Comparison of ENCODE assay signal across 12 cellular contexts in the genomic region with DNA sequence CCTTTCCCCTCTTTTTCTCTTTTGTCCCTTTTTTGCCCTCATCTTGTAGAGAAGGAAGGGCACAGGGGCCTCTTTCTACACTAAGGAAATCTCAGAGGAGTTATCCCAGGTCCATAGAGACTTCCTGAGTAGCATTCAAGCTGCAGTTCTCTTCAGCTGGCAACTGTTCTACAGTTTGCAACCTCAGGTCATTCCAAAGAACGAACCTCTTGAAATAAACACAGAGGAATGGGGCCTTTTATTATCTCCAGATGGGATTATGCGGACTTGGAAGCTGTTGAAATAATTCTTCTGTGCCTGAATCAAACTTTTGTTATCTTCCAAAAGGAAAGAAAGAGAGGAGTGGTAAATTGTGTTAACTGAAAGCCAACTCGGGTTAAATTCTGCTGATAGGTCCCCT. TPM values are rescaled to one million over a fixed set of nuclear protein-coding genes. Genes with fewer than 3 reads are reported as not detected.
DNase-seq lines count a peak whose midpoint lies in the region; ATAC-seq and TF ChIP-seq lines count a peak whose summit lies in the region.
"Had no signal": no experiment of that assay in that cellular context is flagged by ENCODE, and none has a peak within 500 bp of the region (broad histone marks: within the 10 kb centered on the region; RNA-seq: fewer than 3 reads in every experiment).

No MANE protein-coding gene starts in this region.

- H3K9me3 ChIP-seq in OCI-LY7 (ENCODE audit: low read length), result no peaks in the 10 kb centered on the region
- no peaks in the 10 kb centered on the region for H3K9me3 ChIP-seq in neural progenitor cell (ENCODE audit: low read depth)

- H3K9ac ChIP-seq in neural progenitor cell, result no peak overlapping the region

- no peaks in the 10 kb centered on the region for H3K9me3 Mint-ChIP-seq in neural progenitor cell
- H3K9me3 Mint-ChIP-seq: naive B cell had no signal

- DNase-seq in AG04449 (ENCODE audit: low read depth, low spot score) (peak; percentile 24), OCI-LY7 (ENCODE audit: low spot score) (no peak), fibroblast of mammary gland (ENCODE audit: low read depth) (peak; percentile 89), neural progenitor cell (ENCODE audit: low spot score) (no peak), NCI-H2081 (lab: John Stamatoyannopoulos, UW) (no peak)
- DNase-seq in effector CD4-positive, alpha-beta T cell, result no peak
- DNase-seq: activated CD8-positive, alpha-beta memory T cell treated with anti-CD3 and anti-CD28 coated beads, Interleukin-2, amount 10 ng/mL, durations not matched to agents 7 days and 5 days; stimulated activated CD4-positive, alpha-beta T cell treated with anti-CD3 and anti-CD28 coated beads, Interleukin-4, amount 100 ng/mL, for 4 hours had no signal

- H3K36me3 ChIP-seq in OCI-LY7 (ENCODE audit: insufficient read depth, low read length) (no peaks in the 10 kb centered on the region), neural progenitor cell (no peaks in the 10 kb centered on the region)

- H3K27me3 Mint-ChIP-seq in neural progenitor cell (ENCODE audit: insufficient read depth, low read depth), result peaks cover 2% of the 10 kb centered on the region
- H3K27me3 Mint-ChIP-seq: activated CD8-positive, alpha-beta memory T cell treated with anti-CD3 and anti-CD28 coated beads, Interleukin-2, amount 10 ng/mL, durations not matched to agents 7 days and 5 days; naive B cell had no signal

- H3K27ac ChIP-seq in OCI-LY7 (ENCODE audit: low read depth, low read length, poor library complexity, severe bottlenecking) (no peak overlapping the region), neural progenitor cell (peak overlapping the region; percentile 77)
- H3K27ac ChIP-seq: C4-2B had no signal

- H3K4me2 ChIP-seq in OCI-LY7 (ENCODE audit: low read length) (peak overlapping the region; percentile 29; the same call in 1 of the 2 replicates), neural progenitor cell (peak overlapping the region; percentile 21)

- H3K4me1 ChIP-seq in OCI-LY7 (ENCODE audit: insufficient read depth, low read length, poor library complexity, severe bottlenecking) (peaks cover 6% of the 10 kb centered on the region), neural progenitor cell (peaks cover 7% of the 10 kb centered on the region)

- no peak for ATAC-seq in GM18870 (IDR thresholded peaks at IDR 0.05; ENCODE audit: unreplicated experiment)
- no peak for ATAC-seq in GM19467 (IDR thresholded peaks at IDR 0.05; ENCODE audit: unreplicated experiment)

- H3K4me3 ChIP-seq in AG04449 (ENCODE audit: low read depth, low read length) (no peak overlapping the region), OCI-LY7 (ENCODE audit: low read depth, low read length, poor library complexity, severe bottlenecking) (no peak overlapping the region), fibroblast of mammary gland (ENCODE audit: control insufficient read depth, low read depth, low read length) (no peak overlapping the region), neural progenitor cell (no peak overlapping the region)

- POLR2A ChIA-PET in AG04449 (lab: Yijun Ruan, JAX) (no interaction called here), OCI-LY7 (lab: Charles Lee) (interaction anchor here (0.7 to 1.6 kb wide), 3 partner anchors 10 to 38 kb away, joined by 3 to 4 read pairs (median 3); no protein-coding TSS in a partner anchor)

- H3K27me3 ChIP-seq in neural progenitor cell, result no peaks in the 10 kb centered on the region

- TF ChIP-seq CTCF in AG04449 (IDR thresholded peaks at IDR 0.05; ENCODE audit: insufficient read depth, low read length, missing control alignments) (no peak), OCI-LY7 (conservative IDR thresholded peaks at IDR 0.05; ENCODE audit: low read length) (no peak), fibroblast of mammary gland (conservative IDR thresholded peaks at IDR 0.05; ENCODE audit: control insufficient read depth, insufficient read depth, low read depth, low read length) (no peak), neural progenitor cell (IDR thresholded peaks at IDR 0.05) (no peak)

- H3K4me3 Mint-ChIP-seq in neural progenitor cell, result no peak overlapping the region
- H3K4me3 Mint-ChIP-seq: activated CD8-positive, alpha-beta memory T cell treated with anti-CD3 and anti-CD28 coated beads, Interleukin-2, amount 10 ng/mL, durations not matched to agents 7 days and 5 days; naive B cell had no signal

- H3F3A ChIP-seq in neural progenitor cell (ENCODE audit: low read depth), result peaks cover 4% of the 10 kb centered on the region

- intact Hi-C loops in OCI-LY7 (cut with micrococcal nuclease; ENCODE audit: unreplicated experiment), result no loop called here

- peaks cover 7% of the 10 kb centered on the region for H3K4me1 Mint-ChIP-seq in neural progenitor cell

- CTCF ChIA-PET in AG04449 (lab: Yijun Ruan, JAX) (interaction anchor here (1.2 to 4.8 kb wide), 22 partner anchors 9 to 146 kb away, joined by 3 to 57 read pairs (median 6); no protein-coding TSS in a partner anchor), OCI-LY7 (lab: Charles Lee; ENCODE audit: unreplicated experiment) (no interaction called here)

- H3K9me2 ChIP-seq in OCI-LY7 (ENCODE audit: insufficient read depth, low read length), result no peaks in the 10 kb centered on the region

- H3K79me2 ChIP-seq in OCI-LY7 (ENCODE audit: insufficient read depth, low read depth, low read length), result no peaks in the 10 kb centered on the region
- no peaks in the 10 kb centered on the region for H3K79me2 ChIP-seq in neural progenitor cell (ENCODE audit: low read depth)

- peak overlapping the region; percentile 93 for H3K27ac Mint-ChIP-seq in neural progenitor cell

- peaks cover 2% of the 10 kb centered on the region for H3K36me3 Mint-ChIP-seq in neural progenitor cell
- H3K36me3 Mint-ChIP-seq: activated CD8-positive, alpha-beta memory T cell treated with anti-CD3 and anti-CD28 coated beads, Interleukin-2, amount 10 ng/mL, durations not matched to agents 7 days and 5 days; naive B cell had no signal

- H2AFZ ChIP-seq in OCI-LY7 (ENCODE audit: low read length) (peak overlapping the region; percentile 57; the same call in 1 of the 2 replicates), neural progenitor cell (replicated peaks) (no peak overlapping the region)

- no TSS peak for BruUV-seq in OCI-LY7 (replicated peaks; lab: Mats Ljungman, UMichigan)

- no peaks in the 10 kb centered on the region for H4K20me1 ChIP-seq in OCI-LY7 (ENCODE audit: insufficient read depth, low read length)
- H4K20me1 ChIP-seq in neural progenitor cell (ENCODE audit: low read depth), result no peaks in the 10 kb centered on the region

RNA-seq across cellular contexts. Expression of a gene that starts 31.0 kb away (rescaled TPM):
- total RNA-seq in OCI-LY7 (2014; rRNA removed; shearing (Covaris generic)), result 26.2 and 27.0 TPM in 2 replicates
- 58.1 and 58.6 TPM in 2 replicates for total RNA-seq in OCI-LY7 (2022)
- 13.9 and 17.7 TPM in 2 replicates for total RNA-seq in neural progenitor cell (ENCODE audit: low replicate concordance)

Comparison
In these comparisons a context has a peak if more than half of its experiments do, and no peak if none do; other contexts are left out.
1. DNase-seq: peak in AG04449 (single experiment) and fibroblast of mammary gland (single experiment); none in OCI-LY7 (single experiment), neural progenitor cell (single experiment), effector CD4-positive, alpha-beta T cell (single experiment) and NCI-H2081 (0 of 2).